Comparison of ENCODE assay signal across 8 cellular contexts in genomic region chr10:92849576-92850090, GRCh38. TPM values are rescaled to one million over a fixed set of nuclear protein-coding genes. Genes with fewer than 3 reads are reported as not detected.
DNase-seq lines count a peak whose midpoint lies in the region; ATAC-seq, FAIRE-seq and TF ChIP-seq lines count a peak whose summit lies in the region.

No MANE protein-coding gene starts in this region.

- TF ChIP-seq CTCF in CD4-positive, alpha-beta T cell (IDR thresholded peaks at IDR 0.05) = no peak
- TF ChIP-seq CTCF in IMR-90 (conservative IDR thresholded peaks at IDR 0.05; ENCODE audit: low read depth, low read length) (no peak), GM12878 (IDR thresholded peaks at IDR 0.05 in 2 of 3, conservative IDR thresholded peaks at IDR 0.05 in 1 of 3; ENCODE audit: control insufficient read depth in 2 of 3, extremely low read depth in 1 of 3, insufficient read depth in 1 of 3, low read depth in 3 of 3, low read length in 3 of 3) (no peak), vagina (IDR thresholded peaks at IDR 0.05) (no peak)

- H2BK120ac ChIP-seq in IMR-90 (ENCODE audit: low read depth, low read length) = no peak overlapping the region

- no peak overlapping the region for H4K8ac ChIP-seq in IMR-90 (ENCODE audit: low read depth in 2 of 2, low read length in 2 of 2)

- no peak overlapping the region for H3K4ac ChIP-seq in IMR-90 (ENCODE audit: low read depth, low read length)

- no peak overlapping the region for H4K91ac ChIP-seq in IMR-90 (ENCODE audit: insufficient read depth, low read depth, low read length)

- H2AK9ac ChIP-seq in IMR-90 (replicated peaks; ENCODE audit: low read depth, low read length, poor library complexity) = no peak overlapping the region

- BruUV-seq in IMR-90 (replicated peaks; lab: Mats Ljungman, UMichigan) = no TSS peak
- TSS peak; percentile 54 for BruUV-seq in GM12878 (replicated peaks; lab: Mats Ljungman, UMichigan)

- no peaks in the 10 kb centered on the region for H3K27me3 ChIP-seq in CD4-positive, alpha-beta T cell (ENCODE audit: control insufficient read depth, insufficient read depth, low read length)
- no peaks in the 10 kb centered on the region for H3K27me3 ChIP-seq in IMR-90 (ENCODE audit: control insufficient read depth, insufficient read depth, low read length)
- no peaks in the 10 kb centered on the region for H3K27me3 ChIP-seq in GM12878 (replicated peaks in 1 of 2; ENCODE audit: control insufficient read depth in 2 of 2, insufficient read depth in 2 of 2, low read length in 1 of 2)
- no peaks in the 10 kb centered on the region for H3K27me3 ChIP-seq in vagina

- no peak for TF ChIP-seq POLR2A in IMR-90 (IDR thresholded peaks at IDR 0.05; ENCODE audit: low read depth, low read length)
- TF ChIP-seq POLR2A in GM12878 (IDR thresholded peaks at IDR 0.05; ENCODE audit: low read depth, low read length) = no peak
- no peak for TF ChIP-seq POLR2A in vagina (IDR thresholded peaks at IDR 0.05)

- H3K36me3 Mint-ChIP-seq in CD4-positive, alpha-beta T cell (ENCODE audit: low read depth) = no peaks in the 10 kb centered on the region
- no peaks in the 10 kb centered on the region for H3K36me3 Mint-ChIP-seq in naive thymus-derived CD8-positive, alpha-beta T cell

- no peak overlapping the region for H2BK15ac ChIP-seq in IMR-90 (ENCODE audit: low read depth, low read length)

- H3K9me3 Mint-ChIP-seq in CD4-positive, alpha-beta T cell = no peaks in the 10 kb centered on the region
- H3K9me3 Mint-ChIP-seq in naive thymus-derived CD8-positive, alpha-beta T cell = no peaks in the 10 kb centered on the region

- no peak for ATAC-seq in CD4-positive, alpha-beta T cell (ENCODE audit: poor library complexity)
- ATAC-seq in IMR-90 (ENCODE audit: low read depth) (no peak), GM12878 (peak; percentile 6; the same call in 1 of the 3 replicates), GM19395 (IDR thresholded peaks at IDR 0.05; ENCODE audit: unreplicated experiment) (no peak)
- ATAC-seq in naive thymus-derived CD8-positive, alpha-beta T cell = no peak

- H2AFZ ChIP-seq in IMR-90 (replicated peaks; ENCODE audit: low read length, poor library complexity) (no peak overlapping the region), GM12878 (ENCODE audit: control insufficient read depth, low read depth, low read length) (no peak overlapping the region)

- no CpG with 5 or more reads among the region's 2 CpGs for WGBS in IMR-90 (ENCODE audit: extremely low coverage in 2 of 2, insufficient read length in 1 of 2), 2 experiments
- WGBS in GM12878 (ENCODE audit: insufficient coverage, insufficient replicate concordance, low lambda C conversion rate, missing lambda C conversion rate) = 33% methylated on average over 2 of the region's 2 CpGs

- POLR2A ChIA-PET in CD4-positive, alpha-beta T cell (lab: Charles Lee) = interaction anchor here (0.7 to 2.9 kb wide), 6 partner anchors 18 to 1686 kb away, joined by 3 to 33 read pairs (median 8); partner anchors contain the start of genes CEP55 and KIF11
- POLR2A ChIA-PET in IMR-90 (lab: Charles Lee; ENCODE audit: unreplicated experiment) = interaction anchor here (0.9 kb wide), 1 partner anchor 28 kb away, joined by 4 read pairs; no protein-coding TSS in a partner anchor
- POLR2A ChIA-PET in GM12878 (lab: Charles Lee) = interaction anchor here (1.0 kb wide), 1 partner anchor 18 kb away, joined by 3 read pairs; no protein-coding TSS in a partner anchor
- POLR2A ChIA-PET in naive thymus-derived CD8-positive, alpha-beta T cell (lab: Charles Lee) = interaction anchor here (1.4 to 2.8 kb wide), 6 partner anchors 17 to 1440 kb away, joined by 5 to 11 read pairs (median 8); partner anchors contain the start of gene FRA10AC1

- in situ Hi-C loops in IMR-90 (cut with MboI; ENCODE audit: low sequenced_read_pairs) (no loop called here), GM12878 (cut with MboI) (no loop called here)

- no peak overlapping the region for H2BK20ac ChIP-seq in IMR-90 (ENCODE audit: low read depth, low read length)

- H2AK5ac ChIP-seq in IMR-90 (ENCODE audit: low read depth, low read length) = no peak overlapping the region

- peaks cover 2% of the 10 kb centered on the region; the same call in 1 of the 2 replicates for H3K9me1 ChIP-seq in IMR-90 (ENCODE audit: insufficient read depth, low read length)

- RAD21 ChIA-PET in GM12878 (lab: Charles Lee; ENCODE audit: unreplicated experiment) = no interaction called here

- H3K4me3 ChIP-seq in IMR-90 (ENCODE audit: insufficient read depth, low read depth, low read length) (peak overlapping the region; percentile 15; the same call in 1 of the 2 replicates), GM12878 (peak overlapping the region; percentile 93; the same call in 1 of the 2 replicates), vagina (peak overlapping the region in 1 of 2 donors; percentile 75)

- TF ChIP-seq EP300 in GM12878 (IDR thresholded peaks at IDR 0.05; ENCODE audit: borderline replicate concordance in 1 of 2, control insufficient read depth in 1 of 2, low read depth in 2 of 2, low read length in 2 of 2) = no peak

- FAIRE-seq in GM12878 (lab: Jason Lieb, UNC) = no peak

- no peaks in the 10 kb centered on the region for H3K27me3 Mint-ChIP-seq in CD4-positive, alpha-beta T cell
- H3K27me3 Mint-ChIP-seq in naive thymus-derived CD8-positive, alpha-beta T cell = no peaks in the 10 kb centered on the region

- SMC1A ChIA-PET in GM12878 (lab: Charles Lee; ENCODE audit: uncharacterized antibody, unreplicated experiment) = interaction anchor here (0.6 to 1.4 kb wide), 3 partner anchors 9 to 31 kb away, joined by 3 to 5 read pairs (median 3); no protein-coding TSS in a partner anchor

- H3K9ac ChIP-seq in IMR-90 (ENCODE audit: low read depth, low read length) (no peak overlapping the region), GM12878 (ENCODE audit: control insufficient read depth, insufficient read depth, low read length) (no peak overlapping the region)

- no peak for DNase-seq in CD4-positive, alpha-beta T cell
- DNase-seq in IMR-90 (no peak), GM12878 (ENCODE audit: low read depth, low spot score) (no peak), kidney glomerular epithelial cell (lab: John Stamatoyannopoulos, UW) (no peak), vagina (ENCODE audit: extremely low spot score in 2 of 2) (no peak), NCI-H2171 treated with DMSO at 0.1 percent for 48 hours (lab: John Stamatoyannopoulos, UW) (no peak)
- DNase-seq in naive thymus-derived CD8-positive, alpha-beta T cell = no peak

- CTCF ChIA-PET in CD4-positive, alpha-beta T cell (lab: Charles Lee) = interaction anchor here (0.6 to 0.7 kb wide), 2 partner anchors 8 to 852 kb away, joined by 3 read pairs; partner anchors contain the start of gene FRA10AC1
- CTCF ChIA-PET in IMR-90 (lab: Yijun Ruan, JAX) = interaction anchor here (1.0 kb wide), 1 partner anchor 277 kb away, joined by 3 read pairs; no protein-coding TSS in a partner anchor
- CTCF ChIA-PET in GM12878 (lab: Yijun Ruan, JAX) = interaction anchor here (0.7 to 1.8 kb wide), 4 partner anchors 27 to 259 kb away, joined by 3 to 4 read pairs (median 4); no protein-coding TSS in a partner anchor

- no peak overlapping the region for H3K23ac ChIP-seq in IMR-90 (ENCODE audit: low read depth, low read length)

- H3K14ac ChIP-seq in IMR-90 (replicated peaks; ENCODE audit: low read depth, low read length) = no peak overlapping the region

- peaks cover 41% of the 10 kb centered on the region for H3K4me1 Mint-ChIP-seq in CD4-positive, alpha-beta T cell (ENCODE audit: low read depth)
- peaks cover 10 to 48% (median 37%) of the 10 kb centered on the region in 4 donors for H3K4me1 Mint-ChIP-seq in naive thymus-derived CD8-positive, alpha-beta T cell

- no peaks in the 10 kb centered on the region for H4K20me1 ChIP-seq in IMR-90 (ENCODE audit: insufficient read depth, low read length)
- H4K20me1 ChIP-seq in GM12878 (ENCODE audit: control insufficient read depth, insufficient read depth) = no peaks in the 10 kb centered on the region

- H3K36me3 ChIP-seq in IMR-90 (ENCODE audit: control insufficient read depth, insufficient read depth, low read length) (no peaks in the 10 kb centered on the region), GM12878 (ENCODE audit: control insufficient read depth in 2 of 2, insufficient read depth in 2 of 2, low read length in 1 of 2) (no peaks in the 10 kb centered on the region), vagina (no peaks in the 10 kb centered on the region)

- H3K4me1 ChIP-seq in IMR-90 (ENCODE audit: control insufficient read depth, insufficient read depth, low read length) = peaks cover 2% of the 10 kb centered on the region; the same call in 1 of the 2 replicates
- peaks cover 17% of the 10 kb centered on the region for H3K4me1 ChIP-seq in GM12878 (ENCODE audit: control insufficient read depth, insufficient read depth, low read length)
- peaks cover 10% of the 10 kb centered on the region for H3K4me1 ChIP-seq in vagina

- intact Hi-C loops in CD4-positive, alpha-beta T cell (cut with DNase I, micrococcal nuclease) = loop anchor here in 1 of 2 experiments (5.0 to 10.0 kb wide), 8 partner anchors 257 to 1687 kb away; partner anchors contain the start of genes CEP55, CPEB3, FRA10AC1 and HECTD2
- intact Hi-C loops in IMR-90 (cut with micrococcal nuclease) = loop anchor here (1.0 kb wide), 1 partner anchor 155 kb away; no protein-coding TSS in a partner anchor
- intact Hi-C loops in GM12878 (cut with micrococcal nuclease; ENCODE audit: unreplicated experiment) = loop anchor here (10.0 kb wide), 1 partner anchor 255 kb away; the partner anchor contains the start of gene KIF11
- intact Hi-C loops in vagina (cut with DNase I) = no loop called here

- H3K27ac ChIP-seq in CD4-positive, alpha-beta T cell (ENCODE audit: low read depth, low read length) = no peak overlapping the region
- H3K27ac ChIP-seq in IMR-90 (ENCODE audit: insufficient read depth, low read length) = no peak overlapping the region
- no peak overlapping the region for H3K27ac ChIP-seq in GM12878 (ENCODE audit: control insufficient read depth, insufficient read depth)
- H3K27ac ChIP-seq in vagina = no peak overlapping the region

- TF ChIP-seq RAD21 in IMR-90 (IDR thresholded peaks at IDR 0.05; ENCODE audit: low read length) = no peak
- TF ChIP-seq RAD21 in GM12878 (IDR thresholded peaks at IDR 0.05; ENCODE audit: insufficient read depth, low read depth, low read length) = no peak

- H3K56ac ChIP-seq in IMR-90 (ENCODE audit: extremely low read depth, insufficient read depth, low read length) = no peak overlapping the region

- dilution Hi-C loops in IMR-90 (cut with HindIII; ENCODE audit: low sequenced_read_pairs, unreplicated experiment) = no loop called here

- H3K4me2 ChIP-seq in IMR-90 (ENCODE audit: low read depth, low read length) (peak overlapping the region; percentile 91), GM12878 (ENCODE audit: control insufficient read depth, insufficient read depth) (peak overlapping the region; percentile 65)

- H3K4me3 Mint-ChIP-seq in CD4-positive, alpha-beta T cell = peak overlapping the region; percentile 92
- H3K4me3 Mint-ChIP-seq in naive thymus-derived CD8-positive, alpha-beta T cell = peak overlapping the region; percentile 79 to 90 (median 86)

- peak overlapping the region; percentile 85 for H3K27ac Mint-ChIP-seq in CD4-positive, alpha-beta T cell
- peak overlapping the region; percentile 9 to 92 (median 84) for H3K27ac Mint-ChIP-seq in naive thymus-derived CD8-positive, alpha-beta T cell

- H3K79me1 ChIP-seq in IMR-90 (ENCODE audit: low read depth in 1 of 2, low read length in 2 of 2) = peaks cover 8 to 14% of the 10 kb centered on the region in 2 experiments; a peak in 3 of 4 replicates

- no peaks in the 10 kb centered on the region for H3K79me2 ChIP-seq in GM12878 (ENCODE audit: control insufficient read depth, insufficient read depth, low read length)

- H2BK5ac ChIP-seq in IMR-90 (ENCODE audit: low read depth, low read length, poor library complexity, severe bottlenecking) = no peak overlapping the region

- no peak overlapping the region for H3K18ac ChIP-seq in IMR-90 (ENCODE audit: low read depth, low read length)

- H4K5ac ChIP-seq in IMR-90 (ENCODE audit: low read depth, low read length) = no peak overlapping the region

- H3K9me3 ChIP-seq in CD4-positive, alpha-beta T cell (ENCODE audit: control insufficient read depth, low read length) = no peaks in the 10 kb centered on the region
- H3K9me3 ChIP-seq in IMR-90 (ENCODE audit: control insufficient read depth, insufficient read depth, low read length) (no peaks in the 10 kb centered on the region), GM12878 (replicated peaks; ENCODE audit: control insufficient read depth, insufficient read depth, low read length) (no peaks in the 10 kb centered on the region; the same call in 2 of the 3 replicates), vagina (no peaks in the 10 kb centered on the region)

RNA-seq across cellular contexts. Expression of gene EXOC6, which starts 1.3 kb away (rescaled TPM):
- total RNA-seq in CD4-positive, alpha-beta T cell = 1 to 10 TPM; 6.6 to 7.4 TPM
- total RNA-seq in IMR-90 (2012; rRNA removed) (11.5 and 29.2 TPM in 2 replicates), GM12878 (2014; rRNA removed) (38.0 and 53.8 TPM in 2 replicates), GM12878 (2014; rRNA removed; fragmentation: Illumina TruSeq; extraction: Trizol) (20.6 and 25.2 TPM in 2 replicates), GM12878 (2021) (12.9 TPM in 2 replicates), vagina (9.3 TPM)
- polyA plus RNA-seq in IMR-90 (2012; rRNA removed) (3.8 and 4.5 TPM in 2 replicates), GM12878 (2011; rRNA removed) (12.9 and 21.2 TPM in 2 replicates), GM12878 (2014; fragmentation: Illumina TruSeq; extraction: Trizol) (19.9 and 79.2 TPM in 2 replicates), GM12878 (2014; fragmentation: Nextera tagmentation; extraction: Ambion mirVana) (1 to 10 TPM; 8.2 to 8.4 TPM), GM12878 (2014; rRNA removed) (7.6 and 81.8 TPM in 2 replicates), GM12878 (2016; fragmentation: Nextera tagmentation; extraction: Ambion mirVana) (10 to 100 TPM; 13.0 to 13.6 TPM)
- 0.80 and 1.0 TPM in 2 replicates for polyA plus RNA-seq in IMR-90 (2012; cell fraction: cytosol; rRNA removed)
- polyA plus RNA-seq in IMR-90 (2012; cell fraction: nucleus; rRNA removed; ENCODE audit: low replicate concordance) = 0.49 and 4.0 TPM in 2 replicates
- total RNA-seq in GM12878 (2013; cell fraction: nucleolus; rRNA removed) = 19.4 and 64.2 TPM in 2 replicates
- polyA plus RNA-seq in GM12878 (2011; ENCODE audit: low read depth) = 1.9 TPM
- 3.6 and 16.0 TPM in 2 replicates for polyA plus RNA-seq in GM12878 (2011; cell fraction: cytosol; rRNA removed)
- 3.3 and 5.0 TPM in 2 replicates for polyA plus RNA-seq in GM12878 (2011; cell fraction: nucleus; rRNA removed)
- 2.6 and 4.2 TPM in 2 replicates for polyA plus RNA-seq in GM12878 (2012)
- 7.3 and 34.6 TPM in 2 replicates for polyA minus RNA-seq in GM12878 (2011; rRNA and poly(A)+ RNA removed)
- 6.3 and 12.2 TPM in 2 replicates for polyA minus RNA-seq in GM12878 (2011; cell fraction: cytosol; rRNA and poly(A)+ RNA removed)
- 8.5 and 10.2 TPM in 2 replicates for polyA minus RNA-seq in GM12878 (2011; cell fraction: nucleus; rRNA and poly(A)+ RNA removed)
- total RNA-seq in naive thymus-derived CD8-positive, alpha-beta T cell = 10 to 100 TPM; 11.8 to 12.3 TPM
- 1 to 10 TPM; 5.5 to 6.5 (median 5.8) TPM for polyA plus RNA-seq in naive thymus-derived CD8-positive, alpha-beta T cell
